Comparison of ENCODE assay signal across 8 cellular contexts in genomic region chr2:100416939-100417744, GRCh38. TPM values are rescaled to one million over a fixed set of nuclear protein-coding genes. Genes with fewer than 3 reads are reported as not detected.
DNase-seq lines count a peak whose midpoint lies in the region; ATAC-seq and TF ChIP-seq lines count a peak whose summit lies in the region.

Gene CHST10, minus strand, starts transcription at chr2:100417668. Its CDS starts 10,993 bp downstream, at chr2:100406675.

- peak; percentile 85 for ATAC-seq in GM21737 (IDR thresholded peaks at IDR 0.05; ENCODE audit: unreplicated experiment)
- ATAC-seq in sciatic nerve: peak; percentile 91

- H3K4me3 ChIP-seq in astrocyte of the cerebellum (ENCODE audit: low read depth, low read length): peak within 1 kb of the TSS; percentile 83

- DNase-seq in ELR (ENCODE audit: low read depth) (peak; percentile 68), Kasumi-1 (lab: John Stamatoyannopoulos, UW) (peak; percentile 49 to 67), T-helper 2 cell (peak in 4 of 5 experiments; percentile 8 to 69 (median 38)), astrocyte of the cerebellum (ENCODE audit: low read depth) (no peak), hippocampal formation (lab: John Stamatoyannopoulos, UW) (peak; percentile 52 to 81), sciatic nerve (ENCODE audit: low spot score) (peak; percentile 71), cortex of kidney (lab: John Stamatoyannopoulos, UW) (no peak)

- TF ChIP-seq CTCF in astrocyte of the cerebellum (IDR thresholded peaks at IDR 0.05; ENCODE audit: low read depth, low read length, missing control alignments): no peak

- intact Hi-C loops in sciatic nerve (cut with DNase I): no loop called here

- in situ Hi-C loops in astrocyte of the cerebellum (cut with HindIII; ENCODE audit: low sequenced_read_pairs): no loop called here

RNA-seq across cellular contexts. Expression of gene CHST10, which starts in this region (rescaled TPM):
- total RNA-seq in sciatic nerve: 12.5 TPM

Comparison
In these comparisons a context has a peak if more than half of its experiments do, and no peak if none do; other contexts are left out.
1. DNase-seq: peak in ELR (single experiment), Kasumi-1 (2 of 2), T-helper 2 cell (4 of 5), hippocampal formation (2 of 2) and sciatic nerve (single experiment); none in astrocyte of the cerebellum (single experiment) and cortex of kidney (single experiment).